Comparison of ENCODE assay signal across 19 cellular contexts in the genomic region with DNA sequence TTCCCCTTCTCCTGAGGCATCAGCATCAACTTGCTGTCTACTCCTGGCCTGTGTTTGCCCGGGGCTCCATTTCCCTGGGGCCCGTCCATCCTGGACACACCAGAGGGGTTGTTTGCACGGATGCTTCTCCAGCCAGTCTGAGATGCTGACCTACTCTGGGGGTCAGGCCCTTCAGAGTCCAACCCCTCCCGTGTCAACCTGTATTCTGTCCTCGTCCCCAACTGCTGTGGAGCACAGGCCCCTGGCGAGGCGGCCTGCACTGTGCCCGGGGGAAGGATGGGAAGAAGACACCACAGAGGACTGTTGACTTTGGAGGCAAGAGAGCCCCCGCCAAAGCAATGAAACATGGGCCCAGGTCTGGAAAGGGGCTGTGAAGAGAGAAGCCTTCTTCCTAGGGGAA. TPM values are rescaled to one million over a fixed set of nuclear protein-coding genes. Genes with fewer than 3 reads are reported as not detected.
DNase-seq lines count a peak whose midpoint lies in the region; FAIRE-seq and TF ChIP-seq lines count a peak whose summit lies in the region.
"Had no signal": no experiment of that assay in that cellular context is flagged by ENCODE, and none has a peak within 500 bp of the region (broad histone marks: within the 10 kb centered on the region; RNA-seq: fewer than 3 reads in every experiment).

No MANE protein-coding gene starts in this region.

- H3K27ac ChIP-seq in left ventricle myocardium inferior (replicated peaks) = peak overlapping the region; percentile 86
- H3K27ac ChIP-seq in stomach = no peak overlapping the region
- H3K27ac ChIP-seq: SK-N-MC had no signal

- no peaks in the 10 kb centered on the region for H3K4me1 Mint-ChIP-seq in activated T-cell treated with anti-CD3 and anti-CD28 coated beads, Interleukin-2, amount 50 U/mL, for 24 hours (ENCODE audit: low read depth)
- H3K4me1 Mint-ChIP-seq: stimulated activated naive B cell treated with anti-CD40 and anti-IgM and Interleukin-4, amounts not matched to agents 10 μg/mL and 1 μg/mL and 100 μg/mL, for 72 hours had no signal

- H3K9me3 ChIP-seq in left ventricle myocardium inferior (replicated peaks) = no peaks in the 10 kb centered on the region
- no peaks in the 10 kb centered on the region for H3K9me3 ChIP-seq in stomach

- H3K4me3 ChIP-seq in left ventricle myocardium inferior = no peak overlapping the region
- no peak overlapping the region for H3K4me3 ChIP-seq in stomach
- H3K4me3 ChIP-seq: SK-N-MC had no signal

- no peak for FAIRE-seq in urothelium cell line (lab: Jason Lieb, UNC)
- FAIRE-seq: GM18507 had no signal

- H3K9me3 Mint-ChIP-seq in activated T-cell treated with anti-CD3 and anti-CD28 coated beads, Interleukin-2, amount 50 U/mL, for 24 hours = no peaks in the 10 kb centered on the region
- H3K9me3 Mint-ChIP-seq: stimulated activated naive B cell treated with anti-CD40 and anti-IgM and Interleukin-4, amounts not matched to agents 10 μg/mL and 1 μg/mL and 100 μg/mL, for 72 hours had no signal

- H3K27me3 Mint-ChIP-seq in activated T-cell treated with anti-CD3 and anti-CD28 coated beads, Interleukin-2, amount 50 U/mL, for 24 hours = no peaks in the 10 kb centered on the region

- TF ChIP-seq EP300 in stomach (IDR thresholded peaks at IDR 0.05) = no peak

- H3K27ac Mint-ChIP-seq in activated T-cell treated with anti-CD3 and anti-CD28 coated beads, Interleukin-2, amount 50 U/mL, for 24 hours = no peak overlapping the region
- H3K27ac Mint-ChIP-seq: stimulated activated naive B cell treated with anti-CD40 and anti-IgM and Interleukin-4, amounts not matched to agents 10 μg/mL and 1 μg/mL and 100 μg/mL, for 72 hours had no signal

- H3K27me3 ChIP-seq in left ventricle myocardium inferior (ENCODE audit: low read depth) (no peaks in the 10 kb centered on the region), stomach (no peaks in the 10 kb centered on the region)

- WGBS in stomach, 5 donors = 88 to 93% (median 92%) methylated on average over 9 of the region's 9 CpGs

- intact Hi-C loops in left ventricle myocardium inferior (cut with micrococcal nuclease) = no loop called here
- intact Hi-C loops in stomach (cut with DNase I; ENCODE audit: low total_unique reads) = no loop called here

- H3K36me3 Mint-ChIP-seq in activated T-cell treated with anti-CD3 and anti-CD28 coated beads, Interleukin-2, amount 50 U/mL, for 24 hours (ENCODE audit: low read depth) = no peaks in the 10 kb centered on the region
- H3K36me3 Mint-ChIP-seq: stimulated activated naive B cell treated with anti-CD40 and anti-IgM and Interleukin-4, amounts not matched to agents 10 μg/mL and 1 μg/mL and 100 μg/mL, for 72 hours had no signal

- peaks cover 66% of the 10 kb centered on the region for H3K4me1 ChIP-seq in left ventricle myocardium inferior
- peaks cover 5 to 25% (median 14%) of the 10 kb centered on the region in 4 donors for H3K4me1 ChIP-seq in stomach

- no peak for TF ChIP-seq POLR2A in stomach (IDR thresholded peaks at IDR 0.05)

- TF ChIP-seq CTCF in left ventricle myocardium inferior (IDR thresholded peaks at IDR 0.05; ENCODE audit: borderline replicate concordance) = no peak
- no peak for TF ChIP-seq CTCF in stomach (IDR thresholded peaks at IDR 0.05)
- no peak for TF ChIP-seq CTCF in GM13977 (IDR thresholded peaks at IDR 0.05; ENCODE audit: extremely low read depth, insufficient read depth, missing control alignments)

- DNase-seq in activated T-cell treated with anti-CD3 and anti-CD28 coated beads, Interleukin-2, amount 50 U/mL, for 24 hours = peak; percentile 18
- no peak for DNase-seq in activated T-cell treated with anti-CD3 and anti-CD28 coated beads, Interleukin-2, amount 50 U/mL, for 1 hour
- DNase-seq in left ventricle myocardium inferior = no peak
- peak; percentile 20 for DNase-seq in stomach
- no peak for DNase-seq in urothelium cell line (ENCODE audit: low spot score)
- no peak for DNase-seq in GM13977 (ENCODE audit: low spot score)
- DNase-seq: activated CD4-positive, alpha-beta T cell treated with anti-CD3 and anti-CD28 coated beads, Interleukin-2, amount 50 U/mL, for 4 hours; central memory CD4-positive, alpha-beta T cell; effector CD8-positive, alpha-beta T cell; NCI-H1417 treated with DMSO at 0.1 percent for 48 hours; NCI-H2171 treated with DMSO at 0.1 percent for 48 hours; NCI-H748 treated with DMSO at 0.1 percent for 48 hours; stimulated activated naive B cell treated with anti-CD40 and anti-IgM and Interleukin-4, amounts not matched to agents 10 μg/mL and 1 μg/mL and 100 μg/mL, for 72 hours had no signal

- in situ Hi-C loops in GM13977 (cut with MboI; ENCODE audit: low pct_unique_long_range_greater_than_20kb, low sequenced_read_pairs, unreplicated experiment) = no loop called here

- H3K4me3 Mint-ChIP-seq in activated T-cell treated with anti-CD3 and anti-CD28 coated beads, Interleukin-2, amount 50 U/mL, for 24 hours = no peak overlapping the region
- H3K4me3 Mint-ChIP-seq: stimulated activated naive B cell treated with anti-CD40 and anti-IgM and Interleukin-4, amounts not matched to agents 10 μg/mL and 1 μg/mL and 100 μg/mL, for 72 hours had no signal

- peaks cover 15% of the 10 kb centered on the region for H3K36me3 ChIP-seq in left ventricle myocardium inferior
- peaks cover 0 to 20% (median 3%) of the 10 kb centered on the region in 4 donors for H3K36me3 ChIP-seq in stomach

RNA-seq across cellular contexts. Expression of a gene that starts 25.8 kb away (rescaled TPM):
- total RNA-seq in left ventricle myocardium inferior (33.7 TPM), stomach (100 to 1,000 TPM in 1 of 5 donors, 10 to 100 TPM in 4; 10.8 to 107 (median 50.0) TPM)
- polyA plus RNA-seq in stomach = 100 to 1,000 TPM in 1 of 3 donors, 1 to 10 TPM in 2; 5.3 to 103 (median 9.3) TPM

RNA-seq across cellular contexts. Expression of a gene that starts 33.5 kb away (rescaled TPM):
- 1.5 TPM for total RNA-seq in left ventricle myocardium inferior
- under 1 TPM in 1 of 5 donors, not detected in 4; 0.55 TPM for total RNA-seq in stomach
- 1 to 10 TPM in 1 of 3 donors, under 1 TPM in 1, not detected in 1; 0.46 to 1.0 TPM for polyA plus RNA-seq in stomach
- total RNA-seq: A673 had no signal

RNA-seq across cellular contexts. Expression of a gene that starts 50.0 kb away (rescaled TPM):
- total RNA-seq in left ventricle myocardium inferior = 0.22 TPM
- under 1 TPM in 1 of 5 donors, not detected in 4; under 0.01 TPM for total RNA-seq in stomach
- under 1 TPM in 1 of 3 donors, not detected in 2; 0.10 TPM for polyA plus RNA-seq in stomach
- total RNA-seq: A673, fibroblast of lung, HT-29 had no signal
- polyA plus RNA-seq: fibroblast of lung had no signal

RNA-seq across cellular contexts. Expression of a gene that starts 55.3 kb away (rescaled TPM):
- total RNA-seq in left ventricle myocardium inferior = not detected
- total RNA-seq in stomach = not detected
- polyA plus RNA-seq in stomach = not detected
- total RNA-seq: A673, fibroblast of lung, HT-29, urinary bladder had no signal
- polyA plus RNA-seq: fibroblast of lung, urinary bladder had no signal

Comparison
In these comparisons a context has a peak if more than half of its experiments do, and no peak if none do; other contexts are left out.
1. DNase-seq: peak in activated T-cell treated with anti-CD3 and anti-CD28 coated beads, Interleukin-2, amount 50 U/mL, for 24 hours (single experiment) and stomach (single experiment); none in activated T-cell treated with anti-CD3 and anti-CD28 coated beads, Interleukin-2, amount 50 U/mL, for 1 hour (single experiment), left ventricle myocardium inferior (single experiment), urothelium cell line (single experiment) and GM13977 (single experiment).